Comparison of ENCODE assay signal across 8 cellular contexts in the genomic region with DNA sequence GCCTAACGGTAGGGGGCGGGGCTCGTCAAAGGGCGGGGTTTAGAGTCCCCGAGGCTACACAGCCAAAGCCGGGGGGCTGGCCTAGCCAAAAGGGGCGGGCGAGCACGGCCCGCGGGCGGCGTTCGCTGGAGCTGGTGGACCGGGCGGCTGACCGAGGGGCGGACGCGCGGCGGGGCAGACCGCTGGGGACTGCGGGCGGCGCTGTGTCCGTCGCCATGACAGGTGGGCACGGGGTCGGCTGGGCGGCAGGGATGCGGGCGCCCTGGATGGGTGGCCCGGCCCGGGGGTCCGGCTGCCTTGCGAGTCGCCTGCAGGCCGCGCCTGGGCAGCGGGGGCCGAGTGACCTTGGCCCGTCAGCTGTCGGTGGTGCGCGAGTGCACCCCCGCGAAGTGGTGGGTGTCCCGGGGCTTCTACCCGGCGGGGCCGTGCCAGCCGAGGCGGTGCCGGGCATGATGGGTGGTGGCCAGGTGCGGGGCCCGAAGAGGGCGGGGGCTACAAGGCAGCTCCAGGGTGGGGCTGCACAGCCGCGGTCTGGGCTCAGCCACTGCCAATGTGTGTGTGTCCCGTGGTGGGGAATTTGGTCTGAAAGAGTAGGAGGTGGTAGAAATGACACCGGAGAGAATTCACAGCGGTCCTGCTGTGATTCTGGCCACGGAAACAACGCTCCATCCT. TPM values are rescaled to one million over a fixed set of nuclear protein-coding genes. Genes with fewer than 3 reads are reported as not detected.
A peak's percentile ranks its signal among the peaks of the same experiment; 100 is the strongest.
DNase-seq lines count a peak whose midpoint lies in the region; ATAC-seq and TF ChIP-seq lines count a peak whose summit lies in the region.

A gene with protein sequence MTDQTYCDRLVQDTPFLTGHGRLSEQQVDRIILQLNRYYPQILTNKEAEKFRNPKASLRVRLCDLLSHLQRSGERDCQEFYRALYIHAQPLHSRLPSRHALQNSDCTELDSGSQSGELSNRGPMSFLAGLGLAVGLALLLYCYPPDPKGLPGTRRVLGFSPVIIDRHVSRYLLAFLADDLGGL (plus strand): TSS at position 87 of the 672 bp plus-strand sequence. CDS start 129 bp downstream, at position 216.

- peaks cover 77% of the 10 kb centered on the region for H3K4me1 Mint-ChIP-seq in CD4-positive, alpha-beta T cell (ENCODE audit: low read depth)
- H3K4me1 Mint-ChIP-seq in stimulated activated naive CD8-positive, alpha-beta T cell treated with anti-CD3 and anti-CD28 coated beads, Interleukin-15, Interleukin-2, amounts not matched to agents 100 ng/mL and 50 ng/mL, for 24 hours (ENCODE audit: low read depth): peaks cover 79% of the 10 kb centered on the region

- POLR2A ChIA-PET in CD4-positive, alpha-beta T cell (lab: Charles Lee): interaction anchor here (0.6 to 4.6 kb wide), 17 partner anchors 10 to 142 kb away, joined by 3 to 35 read pairs (median 10); a partner anchor contains a TSS

- no peak for ATAC-seq in CD4-positive, alpha-beta T cell (ENCODE audit: poor library complexity)
- peak; percentile 48 for ATAC-seq in GM19455 (IDR thresholded peaks at IDR 0.05; ENCODE audit: unreplicated experiment)

- TF ChIP-seq CTCF in CD4-positive, alpha-beta T cell (IDR thresholded peaks at IDR 0.05): no peak
- no peak for TF ChIP-seq CTCF in WERI-Rb-1 (IDR thresholded peaks at IDR 0.05; ENCODE audit: low read depth, low read length)

- CTCF ChIA-PET in CD4-positive, alpha-beta T cell (lab: Charles Lee): interaction anchor here (1.1 to 3.9 kb wide), 5 partner anchors 11 to 109 kb away, joined by 3 to 22 read pairs (median 4); no protein-coding TSS in a partner anchor

- peaks cover 20% of the 10 kb centered on the region for H3K36me3 Mint-ChIP-seq in CD4-positive, alpha-beta T cell (ENCODE audit: low read depth)
- peaks cover 8% of the 10 kb centered on the region for H3K36me3 Mint-ChIP-seq in stimulated activated naive CD8-positive, alpha-beta T cell treated with anti-CD3 and anti-CD28 coated beads, Interleukin-15, Interleukin-2, amounts not matched to agents 100 ng/mL and 50 ng/mL, for 24 hours (ENCODE audit: low read depth)

- no peaks in the 10 kb centered on the region for H3K9me3 Mint-ChIP-seq in CD4-positive, alpha-beta T cell
- peaks cover 8% of the 10 kb centered on the region for H3K9me3 Mint-ChIP-seq in stimulated activated naive CD8-positive, alpha-beta T cell treated with anti-CD3 and anti-CD28 coated beads, Interleukin-15, Interleukin-2, amounts not matched to agents 100 ng/mL and 50 ng/mL, for 24 hours

- peak within 1 kb of the TSS; percentile 95 for H3K27ac ChIP-seq in CD4-positive, alpha-beta T cell (ENCODE audit: low read depth, low read length)
- H3K27ac ChIP-seq in WERI-Rb-1 (peak within 1 kb of the TSS; percentile 72), ectodermal cell (ENCODE audit: insufficient read depth, low read depth, low read length, poor library complexity, severe bottlenecking) (peak within 1 kb of the TSS; percentile 84)

- peak within 1 kb of the TSS; percentile 75 for H3K4me3 ChIP-seq in WERI-Rb-1 (ENCODE audit: low read depth, low read length)
- H3K4me3 ChIP-seq in ectodermal cell (ENCODE audit: insufficient read depth, low read depth, low read length): peak within 1 kb of the TSS; percentile 81

- H3K27me3 Mint-ChIP-seq in CD4-positive, alpha-beta T cell: no peaks in the 10 kb centered on the region
- no peaks in the 10 kb centered on the region for H3K27me3 Mint-ChIP-seq in stimulated activated naive CD8-positive, alpha-beta T cell treated with anti-CD3 and anti-CD28 coated beads, Interleukin-15, Interleukin-2, amounts not matched to agents 100 ng/mL and 50 ng/mL, for 24 hours

- peak within 1 kb of the TSS; percentile 99 for H3K27ac Mint-ChIP-seq in CD4-positive, alpha-beta T cell
- H3K27ac Mint-ChIP-seq in stimulated activated naive CD8-positive, alpha-beta T cell treated with anti-CD3 and anti-CD28 coated beads, Interleukin-15, Interleukin-2, amounts not matched to agents 100 ng/mL and 50 ng/mL, for 24 hours: peak within 1 kb of the TSS; percentile 98

- DNase-seq in CD4-positive, alpha-beta T cell: peak in 7 of 10 experiments; percentile 32 to 60 (median 47)
- DNase-seq in HK-2 (ENCODE audit: unreplicated experiment) (peak; percentile 50), WERI-Rb-1 (peak; percentile 43), lung microvascular endothelial cell (ENCODE audit: low read depth in 2 of 2) (peak; percentile 17 to 54), MV-4-11 (lab: John Stamatoyannopoulos, UW) (no peak)

- H3K36me3 ChIP-seq in WERI-Rb-1 (no peaks in the 10 kb centered on the region), ectodermal cell (ENCODE audit: control insufficient read depth, insufficient read depth, low read length) (no peaks in the 10 kb centered on the region)

- no peaks in the 10 kb centered on the region for H3K9me3 ChIP-seq in CD4-positive, alpha-beta T cell (ENCODE audit: control insufficient read depth, low read length)
- H3K9me3 ChIP-seq in WERI-Rb-1 (ENCODE audit: severe bottlenecking) (no peaks in the 10 kb centered on the region), ectodermal cell (ENCODE audit: control insufficient read depth, low read length) (no peaks in the 10 kb centered on the region)

- peaks cover 6% of the 10 kb centered on the region for H3K4me1 ChIP-seq in ectodermal cell (ENCODE audit: control insufficient read depth, insufficient read depth, low read length)

- whole genome bisulfite sequencing in ectodermal cell, 2 experiments: 1% methylated on average over 65 of the region's 65 CpGs

- H3K27me3 ChIP-seq in CD4-positive, alpha-beta T cell (ENCODE audit: control insufficient read depth, insufficient read depth, low read length): no peaks in the 10 kb centered on the region
- no peaks in the 10 kb centered on the region for H3K27me3 ChIP-seq in WERI-Rb-1 (ENCODE audit: insufficient read depth, low read depth, severe bottlenecking)
- H3K27me3 ChIP-seq in ectodermal cell (ENCODE audit: control insufficient read depth, insufficient read depth, low read length, poor library complexity, severe bottlenecking): peaks cover 11% of the 10 kb centered on the region

- H3K4me3 Mint-ChIP-seq in CD4-positive, alpha-beta T cell: peak within 1 kb of the TSS; percentile 95
- H3K4me3 Mint-ChIP-seq in stimulated activated naive CD8-positive, alpha-beta T cell treated with anti-CD3 and anti-CD28 coated beads, Interleukin-15, Interleukin-2, amounts not matched to agents 100 ng/mL and 50 ng/mL, for 24 hours: peak within 1 kb of the TSS; percentile 89

- intact Hi-C loops in CD4-positive, alpha-beta T cell (cut with DNase I, micrococcal nuclease): loop anchor here (1.0 to 5.0 kb wide), 5 partner anchors 39 to 357 kb away; a partner anchor contains a TSS

RNA-seq across cellular contexts. Expression of the gene that starts here (rescaled TPM):
- 10 to 100 TPM; 38.8 to 39.2 TPM for total RNA-seq in CD4-positive, alpha-beta T cell
- 9.9 TPM for polyA plus RNA-seq in ectodermal cell (2013, experiment 1 of 4)
- polyA plus RNA-seq in ectodermal cell (2013, experiment 2 of 4): 7.6 TPM
- 15.2 TPM for polyA plus RNA-seq in ectodermal cell (2013, experiment 3 of 4)
- 16.6 TPM for polyA plus RNA-seq in ectodermal cell (2013, experiment 4 of 4)
- 49.3 and 72.8 TPM in 2 replicates for total RNA-seq in lung microvascular endothelial cell
